1 cellular context compared by ENCODE assay signal in genomic region chr17:47323382-47324223, GRCh38.
TF ChIP-seq lines count a peak whose summit lies in the region.

Gene EFCAB13 (plus strand): TSS chr17:47323955. CDS start chr17:47328354, 4,399 bp downstream.

TF ChIP-seq in HepG2, 621 proteins besides CTCF, POLR2A, EP300 and RAD21 (continued from another document and continues in another):
- TF ChIP-seq HMGA1 (CRISPR knock-in tag; conservative IDR thresholded peaks at IDR 0.05) (no peak), CC2D1A (CRISPR knock-in tag; IDR thresholded peaks at IDR 0.05) (no peak), KLF6 (CRISPR knock-in tag; IDR thresholded peaks at IDR 0.05) (peak; percentile 98), ZNF24 (IDR thresholded peaks at IDR 0.05) (no peak), JARID2 (CRISPR knock-in tag; IDR thresholded peaks at IDR 0.05; ENCODE audit: insufficient replicate concordance) (peak; percentile 94), TAF15 (IDR thresholded peaks at IDR 0.05; ENCODE audit: low read depth, low read length, poor library complexity, severe bottlenecking) (peak; percentile 82), ZNF460 (CRISPR knock-in tag; IDR thresholded peaks at IDR 0.05; ENCODE audit: borderline replicate concordance) (no peak; the same call in 1 of the 2 replicates), ZBTB14 (CRISPR knock-in tag; IDR thresholded peaks at IDR 0.05) (peak; percentile 61), ZNF850 (CRISPR knock-in tag; conservative IDR thresholded peaks at IDR 0.05) (no peak), ZNF281 (CRISPR knock-in tag; IDR thresholded peaks at IDR 0.05; ENCODE audit: borderline replicate concordance) (peak; percentile 23; the same call in 1 of the 2 replicates), ZNF292 (CRISPR knock-in tag; IDR thresholded peaks at IDR 0.05; ENCODE audit: borderline replicate concordance, low read depth) (peak; percentile 55; the same call in 1 of the 2 replicates), ZNF607 (CRISPR knock-in tag; IDR thresholded peaks at IDR 0.05; ENCODE audit: borderline replicate concordance) (peak; percentile 98), PHF21A (CRISPR knock-in tag; IDR thresholded peaks at IDR 0.05) (peak; percentile 85), IRX3 (CRISPR knock-in tag; IDR thresholded peaks at IDR 0.05; ENCODE audit: borderline replicate concordance, low read depth) (peak; percentile 97), YEATS4 (CRISPR knock-in tag; IDR thresholded peaks at IDR 0.05; ENCODE audit: borderline replicate concordance) (peak; percentile 90), ZNF788 (CRISPR knock-in tag; IDR thresholded peaks at IDR 0.05; ENCODE audit: borderline replicate concordance) (peak; percentile 94; the same call in 1 of the 2 replicates), ZNF781 (CRISPR knock-in tag; IDR thresholded peaks at IDR 0.05; ENCODE audit: borderline replicate concordance, not compliant biosample characterization) (peak; percentile 97), FLYWCH1 (CRISPR knock-in tag; IDR thresholded peaks at IDR 0.05) (0 out of 2 replicates have a peak, but pooled peaks have one; percentile 40), ZNF646 (CRISPR knock-in tag; IDR thresholded peaks at IDR 0.05) (no peak), ZGPAT (CRISPR knock-in tag; IDR thresholded peaks at IDR 0.05) (peak; percentile 96), AHDC1 (CRISPR knock-in tag; IDR thresholded peaks at IDR 0.05; ENCODE audit: borderline replicate concordance) (no peak), ZNF546 (CRISPR knock-in tag; conservative IDR thresholded peaks at IDR 0.05) (peak; percentile 97), FOXK2 (IDR thresholded peaks at IDR 0.05) (no peak), ZHX2 (IDR thresholded peaks at IDR 0.05; ENCODE audit: low read depth) (no peak), ZHX2 (CRISPR knock-in tag; IDR thresholded peaks at IDR 0.05; ENCODE audit: borderline replicate concordance) (peak; percentile 86; the same call in 1 of the 2 replicates), ELK4 (CRISPR knock-in tag; IDR thresholded peaks at IDR 0.05; ENCODE audit: borderline replicate concordance) (no peak), SUZ12 (IDR thresholded peaks at IDR 0.05; ENCODE audit: low read depth, low read length) (no peak), DNMT1 (CRISPR knock-in tag; IDR thresholded peaks at IDR 0.05) (no peak; the same call in 1 of the 2 replicates), ZNF446 (CRISPR knock-in tag; IDR thresholded peaks at IDR 0.05) (peak; percentile 98), THYN1 (CRISPR knock-in tag; IDR thresholded peaks at IDR 0.05; ENCODE audit: borderline replicate concordance, low read depth) (no peak)
